ENCODE assay signal across 11 cellular contexts in genomic region chr3:149726716-149727407, GRCh38. TPM values are rescaled to one million over a fixed set of nuclear protein-coding genes. Genes with fewer than 3 reads are reported as not detected.
A peak's percentile ranks its signal among the peaks of the same experiment; 100 is the strongest.
DNase-seq lines count a peak whose midpoint lies in the region; ATAC-seq, FAIRE-seq and TF ChIP-seq lines count a peak whose summit lies in the region.
"Had no signal": no experiment of that assay in that cellular context is flagged by ENCODE, and none has a peak within 500 bp of the region (broad histone marks: within the 10 kb centered on the region; RNA-seq: fewer than 3 reads in every experiment).

No MANE protein-coding gene starts in this region.

- DNase-seq in astrocyte (ENCODE audit: low read depth) (peak; percentile 68), iPS-NIHi7 (ENCODE audit: extremely low spot score) (no peak)
- DNase-seq: activated naive CD4-positive, alpha-beta T cell treated with Interleukin-2 at 50 U/mL for 16 hours; midbrain; NCI-H187 treated with DMSO at 0.1 percent for 48 hours had no signal

- H3K9me3 ChIP-seq in astrocyte (ENCODE audit: insufficient read depth, low read depth, low read length) = no peaks in the 10 kb centered on the region
- no peaks in the 10 kb centered on the region for H3K9me3 ChIP-seq in gastroesophageal sphincter

- H3K27me3 ChIP-seq in astrocyte (ENCODE audit: insufficient read depth, low read length) (no peaks in the 10 kb centered on the region), gastroesophageal sphincter (no peaks in the 10 kb centered on the region)

- H3K4me2 ChIP-seq in astrocyte (ENCODE audit: low read length) = no peak overlapping the region

- H3K4me1 ChIP-seq in astrocyte (ENCODE audit: insufficient read depth, low read length) (no peaks in the 10 kb centered on the region), gastroesophageal sphincter (no peaks in the 10 kb centered on the region)

- H3K4me3 ChIP-seq in astrocyte (ENCODE audit: insufficient read depth, low read depth, low read length) = no peak overlapping the region
- H3K4me3 ChIP-seq in gastroesophageal sphincter = no peak overlapping the region

- no peaks in the 10 kb centered on the region for H3K36me3 Mint-ChIP-seq in astrocyte (ENCODE audit: low read depth, unreplicated experiment)

- no peak for TF ChIP-seq CTCF in astrocyte (IDR thresholded peaks at IDR 0.05; ENCODE audit: insufficient read depth, low read depth, low read length)
- no peak for TF ChIP-seq CTCF in gastroesophageal sphincter (IDR thresholded peaks at IDR 0.05)

- H3K9me3 Mint-ChIP-seq in astrocyte (ENCODE audit: unreplicated experiment) = peaks cover under 1% of the 10 kb centered on the region

- 85 to 93% methylated on average over 2 of the region's 2 CpGs for WGBS in gastroesophageal sphincter (ENCODE audit: low coverage in 1 of 2), 2 donors

- TF ChIP-seq EP300 in gastroesophageal sphincter (IDR thresholded peaks at IDR 0.05) = no peak

- H3K4me1 Mint-ChIP-seq in astrocyte (ENCODE audit: low read depth, unreplicated experiment) = peaks cover 2% of the 10 kb centered on the region

- no peaks in the 10 kb centered on the region for H3K79me2 ChIP-seq in astrocyte (ENCODE audit: insufficient read depth, low read length)

- H3K9ac ChIP-seq in astrocyte (ENCODE audit: low read length) = no peak overlapping the region

- no peaks in the 10 kb centered on the region for H3K27me3 Mint-ChIP-seq in astrocyte (ENCODE audit: low read depth, unreplicated experiment)

- no peaks in the 10 kb centered on the region for H4K20me1 ChIP-seq in astrocyte (ENCODE audit: insufficient read depth, low read length)

- ATAC-seq in GM18517 (IDR thresholded peaks at IDR 0.05; ENCODE audit: unreplicated experiment) (peak; percentile 72), GM19468 (IDR thresholded peaks at IDR 0.05; ENCODE audit: extremely low read depth, unreplicated experiment) (peak; percentile 85), HG03060 (IDR thresholded peaks at IDR 0.05; ENCODE audit: low read depth, unreplicated experiment) (peak; percentile 79), GM21737 (IDR thresholded peaks at IDR 0.05; ENCODE audit: unreplicated experiment) (no peak), gastroesophageal sphincter (no peak)

- H2AFZ ChIP-seq in astrocyte (ENCODE audit: low read depth, low read length) = no peak overlapping the region

- no peak overlapping the region for H3K27ac ChIP-seq in astrocyte (ENCODE audit: low read depth, low read length)
- no peak overlapping the region for H3K27ac ChIP-seq in gastroesophageal sphincter

- H3K27ac Mint-ChIP-seq in astrocyte (ENCODE audit: unreplicated experiment) = peak overlapping the region; percentile 3

- H3K36me3 ChIP-seq in astrocyte (ENCODE audit: insufficient read depth, low read length) = no peaks in the 10 kb centered on the region
- peaks cover 0 to 3% of the 10 kb centered on the region in 2 donors for H3K36me3 ChIP-seq in gastroesophageal sphincter

- no peak for FAIRE-seq in astrocyte (lab: Jason Lieb, UNC)
- FAIRE-seq: HTR-8/SVneo had no signal

- no peak overlapping the region for H3K4me3 Mint-ChIP-seq in astrocyte (ENCODE audit: unreplicated experiment)

- TF ChIP-seq POLR2A in gastroesophageal sphincter (IDR thresholded peaks at IDR 0.05) = no peak

RNA-seq across cellular contexts. Expression of gene COMMD2, which starts 25.4 kb away (rescaled TPM):
- 44.8 and 47.1 TPM in 2 replicates for total RNA-seq in astrocyte
- 10 to 100 TPM; 20.7 to 39.5 (median 31.9) TPM for total RNA-seq in gastroesophageal sphincter

Comparison
In these comparisons a context has a peak if more than half of its experiments do, and no peak if none do; other contexts are left out.
1. ATAC-seq: peak in GM18517 (single experiment), GM19468 (single experiment) and HG03060 (single experiment); none in GM21737 (single experiment) and gastroesophageal sphincter (single experiment).